ENCODE assay signal across 1 cellular context in genomic region chr17:28189667-28190066, GRCh38.
TF ChIP-seq lines count a peak whose summit lies in the region.

No MANE protein-coding gene starts in this region.

TF ChIP-seq in WTC11, 78 proteins besides CTCF, POLR2A, EP300 and RAD21 (continued from another document):
- no peak for TF ChIP-seq ZNF671 (CRISPR knock-in tag; IDR thresholded peaks at IDR 0.05)
